ENCODE assay signal across 1 cellular context in the genomic region with DNA sequence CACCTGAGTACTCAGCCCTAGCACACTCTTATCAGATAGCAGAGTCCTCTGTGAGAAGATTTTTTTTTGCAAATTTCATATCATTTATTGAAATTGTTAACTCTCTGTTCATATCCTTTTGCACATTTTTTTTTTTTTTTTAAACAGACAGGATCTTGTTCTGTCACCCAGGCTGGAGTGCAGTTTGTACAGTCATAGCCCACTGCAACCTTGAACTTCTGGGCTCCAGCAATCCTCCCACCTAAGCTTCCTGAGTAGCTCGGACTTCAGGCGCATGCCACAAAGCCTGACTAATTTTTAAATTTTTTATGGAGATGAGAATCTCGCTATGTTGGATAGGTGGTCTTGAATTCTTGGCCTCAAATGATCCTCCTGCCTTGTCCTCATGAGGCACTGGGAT.
TF ChIP-seq lines count a peak whose summit lies in the region.

No MANE protein-coding gene starts in this region.

TF ChIP-seq in HepG2, 621 proteins besides CTCF, POLR2A, EP300 and RAD21 (continued from another document and continues in another):
- TF ChIP-seq, protein P1, sequence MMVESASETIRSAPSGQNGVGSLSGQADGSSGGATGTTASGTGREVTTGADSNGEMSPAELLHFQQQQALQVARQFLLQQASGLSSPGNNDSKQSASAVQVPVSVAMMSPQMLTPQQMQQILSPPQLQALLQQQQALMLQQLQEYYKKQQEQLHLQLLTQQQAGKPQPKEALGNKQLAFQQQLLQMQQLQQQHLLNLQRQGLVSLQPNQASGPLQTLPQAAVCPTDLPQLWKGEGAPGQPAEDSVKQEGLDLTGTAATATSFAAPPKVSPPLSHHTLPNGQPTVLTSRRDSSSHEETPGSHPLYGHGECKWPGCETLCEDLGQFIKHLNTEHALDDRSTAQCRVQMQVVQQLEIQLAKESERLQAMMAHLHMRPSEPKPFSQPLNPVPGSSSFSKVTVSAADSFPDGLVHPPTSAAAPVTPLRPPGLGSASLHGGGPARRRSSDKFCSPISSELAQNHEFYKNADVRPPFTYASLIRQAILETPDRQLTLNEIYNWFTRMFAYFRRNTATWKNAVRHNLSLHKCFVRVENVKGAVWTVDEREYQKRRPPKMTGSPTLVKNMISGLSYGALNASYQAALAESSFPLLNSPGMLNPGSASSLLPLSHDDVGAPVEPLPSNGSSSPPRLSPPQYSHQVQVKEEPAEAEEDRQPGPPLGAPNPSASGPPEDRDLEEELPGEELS (CRISPR knock-in tag; IDR thresholded peaks at IDR 0.05), result 0 out of 2 replicates have a peak, but pooled peaks have one; percentile 6
- no peak for TF ChIP-seq KLF15 (CRISPR knock-in tag; IDR thresholded peaks at IDR 0.05; ENCODE audit: borderline replicate concordance)
- no peak for TF ChIP-seq ZNF567 (CRISPR knock-in tag; IDR thresholded peaks at IDR 0.05; ENCODE audit: borderline replicate concordance)
- no peak for TF ChIP-seq ZFY (CRISPR knock-in tag; IDR thresholded peaks at IDR 0.05)
- peak; percentile 82 for TF ChIP-seq SALL1 (CRISPR knock-in tag; IDR thresholded peaks at IDR 0.05)
- peak; percentile 70; the same call in 1 of the 2 replicates for TF ChIP-seq ARID3A (IDR thresholded peaks at IDR 0.05; ENCODE audit: low read depth, low read length)
- no peak for TF ChIP-seq SNAI1 (CRISPR knock-in tag; IDR thresholded peaks at IDR 0.05; ENCODE audit: borderline replicate concordance)
- TF ChIP-seq SNAPC5 (CRISPR knock-in tag; IDR thresholded peaks at IDR 0.05; ENCODE audit: borderline replicate concordance), result no peak
- no peak for TF ChIP-seq PHF21A (CRISPR knock-in tag; IDR thresholded peaks at IDR 0.05)
- TF ChIP-seq GATA4 (IDR thresholded peaks at IDR 0.05; ENCODE audit: borderline replicate concordance, low read depth), result no peak
- TF ChIP-seq TBL1XR1 (IDR thresholded peaks at IDR 0.05; ENCODE audit: borderline replicate concordance, low read length, partially characterized antibody), result peak; percentile 73
- TF ChIP-seq SP5 (CRISPR knock-in tag; IDR thresholded peaks at IDR 0.05; ENCODE audit: borderline replicate concordance, low read depth), result no peak
- TF ChIP-seq ATF6 (CRISPR knock-in tag; conservative IDR thresholded peaks at IDR 0.05), result no peak
- TF ChIP-seq RERE (CRISPR knock-in tag; IDR thresholded peaks at IDR 0.05; ENCODE audit: low read depth), result no peak
- no peak for TF ChIP-seq ZNF275 (CRISPR knock-in tag; IDR thresholded peaks at IDR 0.05; ENCODE audit: borderline replicate concordance)
- TF ChIP-seq ZFP37 (CRISPR knock-in tag; IDR thresholded peaks at IDR 0.05; ENCODE audit: borderline replicate concordance), result no peak
- no peak for TF ChIP-seq ISL2 (CRISPR knock-in tag; IDR thresholded peaks at IDR 0.05)
- no peak for TF ChIP-seq ZNF24 (IDR thresholded peaks at IDR 0.05)
- no peak for TF ChIP-seq ZNF510 (CRISPR knock-in tag; IDR thresholded peaks at IDR 0.05; ENCODE audit: low read depth)
- peak; percentile 88 for TF ChIP-seq ZNF362 (CRISPR knock-in tag; IDR thresholded peaks at IDR 0.05; ENCODE audit: borderline replicate concordance)
- no peak for TF ChIP-seq MEIS1 (CRISPR knock-in tag; IDR thresholded peaks at IDR 0.05; ENCODE audit: borderline replicate concordance)
- no peak for TF ChIP-seq GZF1 (CRISPR knock-in tag; IDR thresholded peaks at IDR 0.05)
- no peak for TF ChIP-seq SOX6 (IDR thresholded peaks at IDR 0.05)
- TF ChIP-seq SOX6 (CRISPR knock-in tag; IDR thresholded peaks at IDR 0.05), result peak; percentile 31; the same call in 1 of the 2 replicates
- no peak for TF ChIP-seq SP140L (CRISPR knock-in tag; IDR thresholded peaks at IDR 0.05; ENCODE audit: borderline replicate concordance)
- no peak for TF ChIP-seq ZIK1 (CRISPR knock-in tag; IDR thresholded peaks at IDR 0.05; ENCODE audit: borderline replicate concordance, low read depth)
- TF ChIP-seq RARA (CRISPR knock-in tag; IDR thresholded peaks at IDR 0.05), result peak; percentile 72
- TF ChIP-seq ARID5B (CRISPR knock-in tag; IDR thresholded peaks at IDR 0.05), result peak; percentile 61
- TF ChIP-seq SAP130 (CRISPR knock-in tag; IDR thresholded peaks at IDR 0.05; ENCODE audit: low read depth), result peak; percentile 59
- TF ChIP-seq GTF2F1 (IDR thresholded peaks at IDR 0.05; ENCODE audit: low read length), result no peak
- no peak for TF ChIP-seq LCORL (IDR thresholded peaks at IDR 0.05)
- TF ChIP-seq LCORL (CRISPR knock-in tag; IDR thresholded peaks at IDR 0.05), result 0 out of 2 replicates have a peak, but pooled peaks have one; percentile 15
- TF ChIP-seq ZMYM4 (CRISPR knock-in tag; IDR thresholded peaks at IDR 0.05), result 0 out of 2 replicates have a peak, but pooled peaks have one; percentile 29
- TF ChIP-seq CREB1 (IDR thresholded peaks at IDR 0.05), result 0 out of 2 replicates have a peak, but pooled peaks have one; percentile 29
- TF ChIP-seq CREB1 (CRISPR knock-in tag; IDR thresholded peaks at IDR 0.05), result no peak; the same call in 1 of the 2 replicates
- no peak for TF ChIP-seq ZNF839 (CRISPR knock-in tag; IDR thresholded peaks at IDR 0.05; ENCODE audit: borderline replicate concordance)
- TF ChIP-seq CEBPB (IDR thresholded peaks at IDR 0.05; ENCODE audit: borderline replicate concordance, low read depth, low read length), result no peak
- no peak for TF ChIP-seq ZNF558 (CRISPR knock-in tag; IDR thresholded peaks at IDR 0.05; ENCODE audit: borderline replicate concordance)
